Comparison of ENCODE assay signal across 1 cellular context in genomic region chr11:694563-695331, GRCh38.
TF ChIP-seq lines count a peak whose summit lies in the region.

DEAF1 (minus strand) TSS chr11:695222; CDS start chr11:695047, 175 bp downstream.

TF ChIP-seq in SK-N-SH, 30 proteins besides CTCF, POLR2A, EP300 and RAD21 (continued from another document):
- TF ChIP-seq MAX (IDR thresholded peaks at IDR 0.05; ENCODE audit: low read depth) (peak; percentile 95), TEAD4 (IDR thresholded peaks at IDR 0.05; ENCODE audit: borderline replicate concordance, insufficient read depth) (no peak), POLR2AphosphoS5 (IDR thresholded peaks at IDR 0.05; ENCODE audit: low read depth, low read length) (no peak), GATA2 (CRISPR knock-in tag; IDR thresholded peaks at IDR 0.05) (no peak), FOXJ3 (CRISPR knock-in tag; IDR thresholded peaks at IDR 0.05) (no peak), YY1 (IDR thresholded peaks at IDR 0.05; ENCODE audit: low read depth) (0 out of 2 replicates have a peak, but pooled peaks have one; percentile 28), CHD2 (IDR thresholded peaks at IDR 0.05; ENCODE audit: low read length, partially characterized antibody) (no peak), FOXM1 (IDR thresholded peaks at IDR 0.05; ENCODE audit: low read depth) (no peak), USF2 (IDR thresholded peaks at IDR 0.05; ENCODE audit: borderline replicate concordance, low read depth, low read length) (0 out of 2 replicates have a peak, but pooled peaks have one; percentile 12), JUND (IDR thresholded peaks at IDR 0.05) (no peak), RFX5 (IDR thresholded peaks at IDR 0.05; ENCODE audit: low read length) (no peak), NRF1 (IDR thresholded peaks at IDR 0.05; ENCODE audit: low read depth, low read length) (no peak), IRF3 (IDR thresholded peaks at IDR 0.05; ENCODE audit: low read depth, low read length) (no peak), MEF2A (IDR thresholded peaks at IDR 0.05; ENCODE audit: borderline replicate concordance, low read depth) (no peak), PBX3 (IDR thresholded peaks at IDR 0.05) (no peak), RCOR1 (IDR thresholded peaks at IDR 0.05; ENCODE audit: low read length) (no peak), GABPA (IDR thresholded peaks at IDR 0.05; ENCODE audit: low read depth) (no peak)
TF ChIP-seq in SK-N-SH: peak in this region for 5.
